14 cellular contexts compared by ENCODE assay signal in genomic region chr18:54616220-54616848, GRCh38. TPM values are rescaled to one million over a fixed set of nuclear protein-coding genes. Genes with fewer than 3 reads are reported as not detected.
DNase-seq lines count a peak whose midpoint lies in the region; ATAC-seq, FAIRE-seq and TF ChIP-seq lines count a peak whose summit lies in the region.
"Had no signal": no experiment of that assay in that cellular context is flagged by ENCODE, and none has a peak within 500 bp of the region (broad histone marks: within the 10 kb centered on the region; RNA-seq: fewer than 3 reads in every experiment).

No MANE protein-coding gene starts in this region.

- no peaks in the 10 kb centered on the region for H3K9me3 ChIP-seq in lower lobe of right lung
- H3K9me3 ChIP-seq: right lobe of liver had no signal

- no peaks in the 10 kb centered on the region for H3K36me3 ChIP-seq in lower lobe of right lung
- H3K36me3 ChIP-seq: right lobe of liver had no signal

- no peaks in the 10 kb centered on the region for H3K27me3 ChIP-seq in lower lobe of right lung (ENCODE audit: low read depth)
- H3K27me3 ChIP-seq: right lobe of liver had no signal

- no peak overlapping the region for H3K4me3 ChIP-seq in epithelial cell of esophagus (ENCODE audit: low read length)
- no peak overlapping the region for H3K4me3 ChIP-seq in lower lobe of right lung
- H3K4me3 ChIP-seq: right lobe of liver had no signal

- H3K27ac ChIP-seq in lower lobe of right lung: no peak overlapping the region
- H3K27ac ChIP-seq: right lobe of liver had no signal

- peak; percentile 71 for ATAC-seq in GM21515 (IDR thresholded peaks at IDR 0.05; ENCODE audit: unreplicated experiment)
- ATAC-seq in HG03378 (IDR thresholded peaks at IDR 0.05; ENCODE audit: unreplicated experiment): peak; percentile 87
- no peak for ATAC-seq in lower lobe of right lung
- ATAC-seq: right lobe of liver had no signal

- TF ChIP-seq CTCF in epithelial cell of esophagus (IDR thresholded peaks at IDR 0.05; ENCODE audit: insufficient read depth, low read depth, low read length, missing control alignments): no peak
- TF ChIP-seq CTCF in lower lobe of right lung (IDR thresholded peaks at IDR 0.05): no peak

- DNase-seq in GM18507 (ENCODE audit: extremely low spot score, insufficient read length, low read depth) (no peak), epithelial cell of esophagus (ENCODE audit: low read depth) (peak; percentile 19), lower lobe of right lung (no peak), cerebellar cortex (ENCODE audit: low spot score) (no peak), AG08396 (ENCODE audit: low spot score) (no peak), GOT3 (lab: John Stamatoyannopoulos, UW) (no peak)
- DNase-seq: activated T-cell treated with anti-CD3 and anti-CD28 coated beads, Interleukin-2, amount 50 U/mL, for 48 hours; foreskin fibroblast; NCI-H774; right lobe of liver had no signal

- no peaks in the 10 kb centered on the region for H3K4me1 ChIP-seq in lower lobe of right lung

- intact Hi-C loops in lower lobe of right lung (cut with DNase I): no loop called here

- peak; percentile 60 for FAIRE-seq in GM18507 (lab: Jason Lieb, UNC)

RNA-seq across cellular contexts. Expression of gene DYNAP, which starts 25.3 kb away (rescaled TPM):
- total RNA-seq in lower lobe of right lung: not detected
- total RNA-seq: cerebellum, LHCN-M2, right lobe of liver had no signal

Comparison
In these comparisons a context has a peak if more than half of its experiments do, and no peak if none do; other contexts are left out.
1. ATAC-seq: peak in GM21515 (single experiment) and HG03378 (single experiment); none in lower lobe of right lung (0 of 2).